In the genomic region with DNA sequence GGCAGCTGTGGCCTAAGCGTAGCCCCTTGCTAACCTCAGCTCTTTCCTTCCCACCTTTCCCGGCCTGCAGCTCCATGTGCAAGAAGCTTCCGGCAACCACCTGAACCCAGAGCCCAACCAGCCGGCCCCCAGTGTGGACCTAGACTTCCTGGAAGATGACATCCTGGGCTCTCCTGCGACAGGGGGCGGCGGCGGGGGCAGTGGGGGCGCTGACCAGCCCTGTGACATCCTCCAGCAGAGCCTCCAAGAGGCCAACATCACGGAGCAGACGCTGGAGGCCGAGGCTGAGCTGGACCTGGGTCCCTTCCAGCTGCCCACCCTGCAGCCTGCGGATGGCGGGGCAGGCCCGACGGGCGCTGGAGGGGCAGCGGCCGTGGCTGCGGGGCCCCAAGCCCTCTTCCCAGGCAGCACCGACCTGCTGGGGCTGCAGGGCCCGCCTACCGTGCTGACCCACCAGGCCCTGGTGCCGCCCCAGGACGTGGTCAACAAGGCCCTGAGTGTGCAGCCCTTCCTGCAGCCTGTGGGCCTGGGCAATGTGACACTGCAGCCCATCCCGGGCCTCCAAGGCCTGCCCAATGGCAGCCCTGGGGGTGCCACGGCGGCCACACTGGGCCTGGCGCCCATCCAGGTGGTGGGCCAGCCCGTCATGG, we compare ENCODE assay signal across 27 cellular contexts. TPM values are rescaled to one million over a fixed set of nuclear protein-coding genes. Genes with fewer than 3 reads are reported as not detected.
"Had no signal": no experiment of that assay in that cellular context is flagged by ENCODE, and none has a peak within 500 bp of the region (broad histone marks: within the 10 kb centered on the region; RNA-seq: fewer than 3 reads in every experiment).

No MANE protein-coding gene starts in this region.

- H3K27me3 Mint-ChIP-seq: naive thymus-derived CD8-positive, alpha-beta T cell; stimulated activated naive CD8-positive, alpha-beta T cell treated with anti-CD3 and anti-CD28 coated beads, Interleukin-15, Interleukin-2, amounts not matched to agents 100 ng/mL and 50 ng/mL, for 24 hours had no signal

- H2AFZ ChIP-seq: hepatocyte had no signal

- H3K4me1 ChIP-seq: heart right ventricle, left lung, lower lobe of right lung, pancreas, prostate gland, right lobe of liver, suprapubic skin, tibial artery, uterus had no signal

- H3K4me2 ChIP-seq: hepatocyte had no signal

- H3K4me3 ChIP-seq: heart right ventricle, hepatocyte, left lung, lower lobe of right lung, pancreas, prostate gland, right lobe of liver, suprapubic skin, thoracic aorta, tibial artery, uterus had no signal

- DNase-seq: heart right ventricle; islet precursor cell; kidney glomerular epithelial cell; left cardiac atrium; lower lobe of right lung; mammary epithelial cell; mesenchymal stem cell; naive thymus-derived CD8-positive, alpha-beta T cell; retina; stimulated activated CD4-positive, alpha-beta T cell treated with anti-CD3 and anti-CD28 coated beads, Interleukin-12 subunit alpha, Interleukin-12 subunit beta, amount 100 ng/mL, for 4 hours; stimulated activated CD4-positive, alpha-beta T cell treated with anti-CD3 and anti-CD28 coated beads, Interleukin-15, amount 100 ng/mL, for 24 hours; stimulated activated CD4-positive, alpha-beta T cell treated with anti-CD3 and anti-CD28 coated beads, Interleukin-2, amount 100 ng/mL, for 24 hours; stimulated activated CD4-positive, alpha-beta T cell treated with anti-CD3 and anti-CD28 coated beads, Interleukin-4, amount 100 ng/mL, for 24 hours; stimulated activated naive CD4-positive, alpha-beta T cell; trophoblast cell; uterus had no signal

- H3K27ac ChIP-seq: heart right ventricle, hepatocyte, left lung, lower lobe of right lung, pancreas, prostate gland, right lobe of liver, suprapubic skin, thoracic aorta, tibial artery, uterus had no signal

- H3K27me3 ChIP-seq: heart right ventricle, hepatocyte, left lung, pancreas, right lobe of liver, suprapubic skin, tibial artery, uterus had no signal

- FAIRE-seq: pancreas had no signal

- H3K36me3 ChIP-seq: uterus had no signal

- H3K79me2 ChIP-seq: hepatocyte had no signal

- H3K27ac Mint-ChIP-seq: stimulated activated effector memory CD8-positive, alpha-beta T cell treated with anti-CD3 and anti-CD28 coated beads, Interleukin-12 subunit alpha, Interleukin-12 subunit beta, amount 100 ng/mL, for 72 hours; stimulated activated naive CD8-positive, alpha-beta T cell treated with anti-CD3 and anti-CD28 coated beads, Interleukin-15, Interleukin-2, amounts not matched to agents 100 ng/mL and 50 ng/mL, for 24 hours had no signal

- H3K9me3 ChIP-seq: heart right ventricle, left lung, lower lobe of right lung, pancreas, prostate gland, right lobe of liver, suprapubic skin, thoracic aorta, tibial artery, uterus had no signal

- ATAC-seq: left lung; naive thymus-derived CD8-positive, alpha-beta T cell; pancreas; stimulated activated effector memory CD8-positive, alpha-beta T cell treated with anti-CD3 and anti-CD28 coated beads, Interleukin-12 subunit alpha, Interleukin-12 subunit beta, amount 100 ng/mL, for 72 hours had no signal

- H3K4me3 Mint-ChIP-seq: naive thymus-derived CD8-positive, alpha-beta T cell; stimulated activated effector memory CD8-positive, alpha-beta T cell treated with anti-CD3 and anti-CD28 coated beads, Interleukin-12 subunit alpha, Interleukin-12 subunit beta, amount 100 ng/mL, for 72 hours; stimulated activated naive CD8-positive, alpha-beta T cell treated with anti-CD3 and anti-CD28 coated beads, Interleukin-15, Interleukin-2, amounts not matched to agents 100 ng/mL and 50 ng/mL, for 24 hours had no signal

- H3K9me3 Mint-ChIP-seq: naive thymus-derived CD8-positive, alpha-beta T cell; stimulated activated effector memory CD8-positive, alpha-beta T cell treated with anti-CD3 and anti-CD28 coated beads, Interleukin-12 subunit alpha, Interleukin-12 subunit beta, amount 100 ng/mL, for 72 hours; stimulated activated naive CD8-positive, alpha-beta T cell treated with anti-CD3 and anti-CD28 coated beads, Interleukin-15, Interleukin-2, amounts not matched to agents 100 ng/mL and 50 ng/mL, for 24 hours had no signal

RNA-seq across cellular contexts. Expression of gene EHD2, which starts 33.8 kb away (rescaled TPM):
- total RNA-seq: naive thymus-derived CD8-positive, alpha-beta T cell had no signal
- polyA plus RNA-seq: naive thymus-derived CD8-positive, alpha-beta T cell; neural cell had no signal
